Comparison of ENCODE assay signal across 10 cellular contexts in genomic region chr20:37295595-37295994, GRCh38. TPM values are rescaled to one million over a fixed set of nuclear protein-coding genes. Genes with fewer than 3 reads are reported as not detected.
DNase-seq lines count a peak whose midpoint lies in the region; ATAC-seq and TF ChIP-seq lines count a peak whose summit lies in the region.
"Had no signal": no experiment of that assay in that cellular context is flagged by ENCODE, and none has a peak within 500 bp of the region (broad histone marks: within the 10 kb centered on the region; RNA-seq: fewer than 3 reads in every experiment).

No MANE protein-coding gene starts in this region.

- no peak for TF ChIP-seq EP300 in neural cell (conservative IDR thresholded peaks at IDR 0.05; ENCODE audit: poor library complexity, severe bottlenecking)

- no peak overlapping the region for H3K4me3 Mint-ChIP-seq in CD8-positive, alpha-beta T cell

- no peaks in the 10 kb centered on the region for H3F3A ChIP-seq in neural cell (ENCODE audit: insufficient read depth, low read length, poor library complexity, severe bottlenecking)

- H3K4me2 ChIP-seq in neural cell (ENCODE audit: low read length), result no peak overlapping the region

- peaks cover 8% of the 10 kb centered on the region for H3K79me2 ChIP-seq in neural cell (replicated peaks; ENCODE audit: insufficient read depth, low read length)

- H3K9me2 ChIP-seq in neural cell (ENCODE audit: insufficient read depth, low read length), result no peaks in the 10 kb centered on the region

- no peak for ATAC-seq in CD8-positive, alpha-beta T cell
- ATAC-seq in HG02798 (IDR thresholded peaks at IDR 0.05; ENCODE audit: poor library complexity, unreplicated experiment) (no peak), GM18519 (IDR thresholded peaks at IDR 0.05; ENCODE audit: low FRiP score, unreplicated experiment) (no peak)

- peaks cover 4% of the 10 kb centered on the region for H3K9me3 Mint-ChIP-seq in CD8-positive, alpha-beta T cell

- no peaks in the 10 kb centered on the region for H3K27me3 Mint-ChIP-seq in CD8-positive, alpha-beta T cell (ENCODE audit: low read depth)

- DNase-seq in CD8-positive, alpha-beta T cell, result no peak
- DNase-seq in NCI-H187 treated with DMSO at 0.1 percent for 48 hours (lab: John Stamatoyannopoulos, UW) (peak; percentile 77), amniotic epithelial cell (ENCODE audit: low read depth) (peak; percentile 50), foreskin melanocyte (no peak), dermis blood vessel endothelial cell (no peak)
- DNase-seq: activated CD8-positive, alpha-beta memory T cell treated with anti-CD3 and anti-CD28 coated beads, Interleukin-2, amount 50 U/mL, for 48 hours had no signal

- H3K4me3 ChIP-seq in CD8-positive, alpha-beta T cell (ENCODE audit: low read depth, low read length), result no peak overlapping the region
- H3K4me3 ChIP-seq in neural cell (ENCODE audit: low read length), result no peak overlapping the region

- peaks cover 20% of the 10 kb centered on the region for H3K4me1 ChIP-seq in CD8-positive, alpha-beta T cell (ENCODE audit: insufficient read depth, low read length)

- peaks cover 68% of the 10 kb centered on the region for H3K4me1 Mint-ChIP-seq in CD8-positive, alpha-beta T cell (ENCODE audit: low read depth)

- intact Hi-C loops in CD8-positive, alpha-beta T cell (cut with DNase I, micrococcal nuclease), result no loop called here

- CTCF ChIA-PET in CD8-positive, alpha-beta T cell (lab: Charles Lee), result no interaction called here

- TF ChIP-seq CTCF in CD8-positive, alpha-beta T cell (IDR thresholded peaks at IDR 0.05), result no peak
- no peak for TF ChIP-seq CTCF in neural cell (IDR thresholded peaks at IDR 0.05; ENCODE audit: poor library complexity, severe bottlenecking)

- H4K20me1 ChIP-seq in neural cell (ENCODE audit: insufficient read depth), result no peaks in the 10 kb centered on the region

- H3K27me3 ChIP-seq in CD8-positive, alpha-beta T cell (ENCODE audit: insufficient read depth, low read length), result no peaks in the 10 kb centered on the region
- H3K27me3 ChIP-seq in neural cell (ENCODE audit: insufficient read depth, low read depth, low read length), result no peaks in the 10 kb centered on the region

- H3K27ac ChIP-seq in CD8-positive, alpha-beta T cell (ENCODE audit: low read depth, low read length), result no peak overlapping the region
- H3K27ac ChIP-seq in neural cell (ENCODE audit: low read length), result no peak overlapping the region
- H3K27ac ChIP-seq: C4-2B had no signal

- POLR2A ChIA-PET in CD8-positive, alpha-beta T cell (lab: Charles Lee), result no interaction called here

- no peak overlapping the region for H3K9ac ChIP-seq in neural cell (ENCODE audit: low read length)

- H3K36me3 Mint-ChIP-seq in CD8-positive, alpha-beta T cell, result peaks cover 59% of the 10 kb centered on the region

- H3K27ac Mint-ChIP-seq in CD8-positive, alpha-beta T cell, result peak overlapping the region; percentile 10

- no peak for TF ChIP-seq RAD21 in neural cell (conservative IDR thresholded peaks at IDR 0.05)

- no peaks in the 10 kb centered on the region for H3K9me3 ChIP-seq in CD8-positive, alpha-beta T cell (ENCODE audit: low read length)
- no peaks in the 10 kb centered on the region for H3K9me3 ChIP-seq in neural cell (ENCODE audit: low read length)

- H3K36me3 ChIP-seq in CD8-positive, alpha-beta T cell (ENCODE audit: insufficient read depth, low read length), result no peaks in the 10 kb centered on the region
- H3K36me3 ChIP-seq in neural cell (ENCODE audit: insufficient read depth, low read length), result no peaks in the 10 kb centered on the region

- H2AFZ ChIP-seq in neural cell (ENCODE audit: low read depth, low read length), result no peak overlapping the region

TF ChIP-seq in neural cell, 6 proteins besides CTCF, POLR2A, EP300 and RAD21:
- peak; percentile 10 for TF ChIP-seq POLR2AphosphoS5 (IDR thresholded peaks at IDR 0.05)
- TF ChIP-seq, protein P1, sequence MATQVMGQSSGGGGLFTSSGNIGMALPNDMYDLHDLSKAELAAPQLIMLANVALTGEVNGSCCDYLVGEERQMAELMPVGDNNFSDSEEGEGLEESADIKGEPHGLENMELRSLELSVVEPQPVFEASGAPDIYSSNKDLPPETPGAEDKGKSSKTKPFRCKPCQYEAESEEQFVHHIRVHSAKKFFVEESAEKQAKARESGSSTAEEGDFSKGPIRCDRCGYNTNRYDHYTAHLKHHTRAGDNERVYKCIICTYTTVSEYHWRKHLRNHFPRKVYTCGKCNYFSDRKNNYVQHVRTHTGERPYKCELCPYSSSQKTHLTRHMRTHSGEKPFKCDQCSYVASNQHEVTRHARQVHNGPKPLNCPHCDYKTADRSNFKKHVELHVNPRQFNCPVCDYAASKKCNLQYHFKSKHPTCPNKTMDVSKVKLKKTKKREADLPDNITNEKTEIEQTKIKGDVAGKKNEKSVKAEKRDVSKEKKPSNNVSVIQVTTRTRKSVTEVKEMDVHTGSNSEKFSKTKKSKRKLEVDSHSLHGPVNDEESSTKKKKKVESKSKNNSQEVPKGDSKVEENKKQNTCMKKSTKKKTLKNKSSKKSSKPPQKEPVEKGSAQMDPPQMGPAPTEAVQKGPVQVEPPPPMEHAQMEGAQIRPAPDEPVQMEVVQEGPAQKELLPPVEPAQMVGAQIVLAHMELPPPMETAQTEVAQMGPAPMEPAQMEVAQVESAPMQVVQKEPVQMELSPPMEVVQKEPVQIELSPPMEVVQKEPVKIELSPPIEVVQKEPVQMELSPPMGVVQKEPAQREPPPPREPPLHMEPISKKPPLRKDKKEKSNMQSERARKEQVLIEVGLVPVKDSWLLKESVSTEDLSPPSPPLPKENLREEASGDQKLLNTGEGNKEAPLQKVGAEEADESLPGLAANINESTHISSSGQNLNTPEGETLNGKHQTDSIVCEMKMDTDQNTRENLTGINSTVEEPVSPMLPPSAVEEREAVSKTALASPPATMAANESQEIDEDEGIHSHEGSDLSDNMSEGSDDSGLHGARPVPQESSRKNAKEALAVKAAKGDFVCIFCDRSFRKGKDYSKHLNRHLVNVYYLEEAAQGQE (IDR thresholded peaks at IDR 0.05; ENCODE audit: borderline replicate concordance), result no peak

RNA-seq across cellular contexts. Expression of gene MANBAL, which starts 6.1 kb away (rescaled TPM):
- total RNA-seq in CD8-positive, alpha-beta T cell, result 1 to 10 TPM; 4.0 to 6.3 TPM
- polyA plus RNA-seq in neural cell, result 41.5 and 42.1 TPM in 2 replicates
- 18.6 and 19.2 TPM in 2 replicates for polyA minus RNA-seq in neural cell
- total RNA-seq in dermis blood vessel endothelial cell, result 7.8 and 14.4 TPM in 2 replicates

RNA-seq across cellular contexts. Expression of gene GHRH, which starts 34.0 kb away (rescaled TPM):
- total RNA-seq in CD8-positive, alpha-beta T cell, result not detected
- not detected in 2 replicates for polyA plus RNA-seq in neural cell
- polyA minus RNA-seq in neural cell, result not detected in 2 replicates
- total RNA-seq in dermis blood vessel endothelial cell, result not detected in 2 replicates

RNA-seq across cellular contexts. Expression of gene SRC, which starts 50.3 kb away (rescaled TPM):
- 1 to 10 TPM in 1 of 2 experiments, under 1 TPM in 1; 0.84 to 2.3 TPM for total RNA-seq in CD8-positive, alpha-beta T cell
- polyA plus RNA-seq in neural cell, result 39.0 and 49.5 TPM in 2 replicates
- 50.9 and 53.7 TPM in 2 replicates for polyA minus RNA-seq in neural cell
- 1.5 and 4.1 TPM in 2 replicates for total RNA-seq in dermis blood vessel endothelial cell

Comparison
In these comparisons a context has a peak if more than half of its experiments do, and no peak if none do; other contexts are left out.
1. DNase-seq: peak in NCI-H187 treated with DMSO at 0.1 percent for 48 hours (single experiment) and amniotic epithelial cell (single experiment); none in CD8-positive, alpha-beta T cell (0 of 7), foreskin melanocyte (single experiment) and dermis blood vessel endothelial cell (single experiment).